1 cellular context compared by ENCODE assay signal in genomic region chr1:63651110-63651776, GRCh38.
TF ChIP-seq lines count a peak whose summit lies in the region.

No MANE protein-coding gene starts in this region.

TF ChIP-seq in HCT116, 20 proteins besides CTCF, POLR2A, EP300 and RAD21 (continued from another document):
- TF ChIP-seq REST (IDR thresholded peaks at IDR 0.05; ENCODE audit: low read depth) (no peak), EGR1 (IDR thresholded peaks at IDR 0.05; ENCODE audit: low read depth) (no peak), CBX3 (IDR thresholded peaks at IDR 0.05; ENCODE audit: low read depth) (no peak), ZFX (IDR thresholded peaks at IDR 0.05) (no peak), TCF7L2 (IDR thresholded peaks at IDR 0.05; ENCODE audit: borderline replicate concordance, extremely low read depth, insufficient read depth, insufficient read length) (no peak), SRF (IDR thresholded peaks at IDR 0.05; ENCODE audit: low read depth) (no peak), FOSL1 (IDR thresholded peaks at IDR 0.05; ENCODE audit: low read depth) (no peak)
- TF ChIP-seq, protein P1, sequence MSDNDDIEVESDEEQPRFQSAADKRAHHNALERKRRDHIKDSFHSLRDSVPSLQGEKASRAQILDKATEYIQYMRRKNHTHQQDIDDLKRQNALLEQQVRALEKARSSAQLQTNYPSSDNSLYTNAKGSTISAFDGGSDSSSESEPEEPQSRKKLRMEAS (IDR thresholded peaks at IDR 0.05), result no peak
